Comparison of ENCODE assay signal across 30 cellular contexts in the genomic region with DNA sequence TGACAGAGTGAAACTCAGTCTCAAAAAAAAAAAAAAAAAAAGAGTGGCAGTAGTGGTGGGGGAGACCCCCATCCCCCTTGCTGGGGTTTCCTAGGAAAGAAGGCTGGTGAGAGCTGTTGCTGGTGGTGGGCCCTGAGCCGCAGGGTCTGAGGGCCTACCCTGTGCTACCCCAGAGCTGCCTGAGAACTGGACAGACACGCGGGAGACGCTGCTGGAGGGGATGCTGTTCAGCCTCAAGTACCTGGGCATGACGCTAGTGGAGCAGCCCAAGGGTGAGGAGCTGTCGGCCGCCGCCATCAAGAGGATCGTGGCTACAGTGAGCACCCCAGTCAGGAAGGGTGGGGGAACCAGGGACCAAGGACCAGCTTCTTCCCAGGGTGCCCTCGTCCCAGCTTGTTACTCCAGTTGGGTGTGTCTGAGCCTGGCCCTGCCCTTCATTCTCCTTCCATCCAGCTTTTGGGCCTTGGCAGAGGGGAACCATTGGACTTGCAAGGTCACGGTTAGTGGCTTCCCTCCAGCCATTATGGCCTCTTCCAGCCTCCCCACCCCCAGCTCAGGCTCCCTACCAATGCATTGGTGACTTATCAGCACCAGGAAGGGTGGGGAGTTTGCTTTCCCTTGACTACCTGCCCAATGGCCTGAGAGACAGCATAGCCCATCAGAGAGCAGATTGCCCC. TPM values are rescaled to one million over a fixed set of nuclear protein-coding genes. Genes with fewer than 3 reads are reported as not detected.
DNase-seq lines count a peak whose midpoint lies in the region; ATAC-seq and TF ChIP-seq lines count a peak whose summit lies in the region.
"Had no signal": no experiment of that assay in that cellular context is flagged by ENCODE, and none has a peak within 500 bp of the region (broad histone marks: within the 10 kb centered on the region; RNA-seq: fewer than 3 reads in every experiment).

No MANE protein-coding gene starts in this region.

- H3K4me3 ChIP-seq in lower lobe of right lung (no peak overlapping the region), thoracic aorta (no peak overlapping the region)
- H3K4me3 ChIP-seq: colonic mucosa, esophagus muscularis mucosa, sigmoid colon, SJCRH30, thyroid gland had no signal

- DNase-seq in activated naive CD4-positive, alpha-beta T cell treated with anti-CD3 and anti-CD28 coated beads for 36 hours, result no peak
- no peak for DNase-seq in activated naive CD4-positive, alpha-beta T cell treated with anti-CD3 and anti-CD28 coated beads, Interleukin-2, amount 50 U/mL, for 16 hours
- DNase-seq in T-helper 17 cell (no peak), lower lobe of right lung (peak; percentile 39), thoracic aorta (ENCODE audit: low spot score) (no peak), iPS-NIHi7 (ENCODE audit: extremely low spot score) (no peak)
- DNase-seq: activated CD4-positive, alpha-beta T cell treated with anti-CD3 and anti-CD28 coated beads for 48 hours; activated naive CD4-positive, alpha-beta T cell; activated T-cell treated with anti-CD3 and anti-CD28 coated beads, Interleukin-2, amount 50 U/mL, for 72 hours; anterior cingulate cortex; Caco-2; colonic mucosa; DMS79; endodermal cell; foreskin melanocyte; GDM1; H7; left colon; NCI-H1105; NCI-H2029 treated with DMSO at 0.1 percent for 48 hours; NCI-H226; NCI-H69; sigmoid colon; SJCRH30; stimulated activated CD4-positive, alpha-beta T cell treated with anti-CD3 and anti-CD28 coated beads, Interleukin-4, amount 100 ng/mL, for 4 hours; stimulated activated naive CD4-positive, alpha-beta T cell treated with Interleukin-2 at 50 U/mL for 16 hours; thyroid gland had no signal

- H3K9me3 Mint-ChIP-seq in activated naive CD4-positive, alpha-beta T cell treated with anti-CD3 and anti-CD28 coated beads for 36 hours, result no peaks in the 10 kb centered on the region
- H3K9me3 Mint-ChIP-seq: endodermal cell had no signal

- H3K9me3 ChIP-seq in T-helper 17 cell (ENCODE audit: control insufficient read depth, low read length, poor library complexity, severe bottlenecking) (no peaks in the 10 kb centered on the region), lower lobe of right lung (no peaks in the 10 kb centered on the region), thoracic aorta (no peaks in the 10 kb centered on the region)
- H3K9me3 ChIP-seq: Caco-2, colonic mucosa, esophagus muscularis mucosa, sigmoid colon, SJCRH30, thyroid gland had no signal

- TF ChIP-seq CTCF in lower lobe of right lung (IDR thresholded peaks at IDR 0.05) (no peak), thoracic aorta (IDR thresholded peaks at IDR 0.05) (no peak)

- no peak overlapping the region for H3K4me3 Mint-ChIP-seq in activated naive CD4-positive, alpha-beta T cell treated with anti-CD3 and anti-CD28 coated beads for 36 hours
- peak overlapping the region; percentile 57 for H3K4me3 Mint-ChIP-seq in T-helper 17 cell
- H3K4me3 Mint-ChIP-seq: activated T-cell treated with anti-CD3 and anti-CD28 coated beads, Interleukin-2, amount 50 U/mL, for 72 hours; endodermal cell had no signal

- H3K36me3 Mint-ChIP-seq in activated naive CD4-positive, alpha-beta T cell treated with anti-CD3 and anti-CD28 coated beads for 36 hours (ENCODE audit: low read depth), result peaks cover 7% of the 10 kb centered on the region
- peaks cover 2% of the 10 kb centered on the region for H3K36me3 Mint-ChIP-seq in T-helper 17 cell (ENCODE audit: low read depth)

- peak overlapping the region; percentile 38 for H3K27ac Mint-ChIP-seq in activated naive CD4-positive, alpha-beta T cell treated with anti-CD3 and anti-CD28 coated beads for 36 hours
- H3K27ac Mint-ChIP-seq in T-helper 17 cell, result peak overlapping the region; percentile 87
- H3K27ac Mint-ChIP-seq: activated T-cell treated with anti-CD3 and anti-CD28 coated beads, Interleukin-2, amount 50 U/mL, for 72 hours had no signal

- CTCF ChIA-PET in activated naive CD4-positive, alpha-beta T cell treated with anti-CD3 and anti-CD28 coated beads for 36 hours (lab: Charles Lee), result interaction anchor here (0.7 to 1.4 kb wide), 3 partner anchors 25 to 287 kb away, joined by 3 to 7 read pairs (median 4); no protein-coding TSS in a partner anchor

- H3K4me1 ChIP-seq in lower lobe of right lung (peaks cover 84% of the 10 kb centered on the region), thoracic aorta (ENCODE audit: control insufficient read depth in 1 of 2, low read depth in 2 of 2) (peaks cover 46 to 82% of the 10 kb centered on the region in 2 donors)

- H3K27me3 ChIP-seq in lower lobe of right lung (ENCODE audit: low read depth), result no peaks in the 10 kb centered on the region
- no peaks in the 10 kb centered on the region for H3K27me3 ChIP-seq in thoracic aorta (replicated peaks; ENCODE audit: insufficient read depth)
- H3K27me3 ChIP-seq: colonic mucosa, esophagus muscularis mucosa, sigmoid colon, SJCRH30, thyroid gland had no signal

- H3K27ac ChIP-seq in lower lobe of right lung (no peak overlapping the region), thoracic aorta (peak overlapping the region; percentile 36 to 92)
- H3K27ac ChIP-seq: colonic mucosa, esophagus muscularis mucosa, sigmoid colon, SJCRH30, thyroid gland had no signal

- ATAC-seq in T-helper 17 cell (no peak), lower lobe of right lung (no peak), thoracic aorta (ENCODE audit: insufficient number of reproducible peaks, low FRiP score, low read depth) (no peak), HG03135 (IDR thresholded peaks at IDR 0.05; ENCODE audit: unreplicated experiment) (no peak)
- ATAC-seq in activated CD4-positive, CD25-positive, alpha-beta regulatory T cell treated with anti-CD3 and anti-CD28 coated beads, Interleukin-2, amount 50 U/mL, for 24 hours, result no peak
- ATAC-seq: activated T-cell treated with anti-CD3 and anti-CD28 coated beads, Interleukin-2, amount 50 U/mL, for 72 hours; left colon had no signal

- no peaks in the 10 kb centered on the region for H3K27me3 Mint-ChIP-seq in activated naive CD4-positive, alpha-beta T cell treated with anti-CD3 and anti-CD28 coated beads for 36 hours (ENCODE audit: low read depth)
- H3K27me3 Mint-ChIP-seq in T-helper 17 cell, result no peaks in the 10 kb centered on the region

- H3K4me1 Mint-ChIP-seq in activated naive CD4-positive, alpha-beta T cell treated with anti-CD3 and anti-CD28 coated beads for 36 hours (ENCODE audit: low read depth), result peaks cover 90% of the 10 kb centered on the region
- peaks cover 76% of the 10 kb centered on the region for H3K4me1 Mint-ChIP-seq in T-helper 17 cell

- H3K36me3 ChIP-seq in lower lobe of right lung (peaks cover 13% of the 10 kb centered on the region), thoracic aorta (no peaks in the 10 kb centered on the region)
- H3K36me3 ChIP-seq: SJCRH30 had no signal

- intact Hi-C loops in activated naive CD4-positive, alpha-beta T cell treated with anti-CD3 and anti-CD28 coated beads for 36 hours (cut with micrococcal nuclease), result no loop called here
- intact Hi-C loops in lower lobe of right lung (cut with DNase I), result no loop called here

RNA-seq across cellular contexts. Expression of a gene that starts 10.5 kb away (rescaled TPM):
- total RNA-seq in activated naive CD4-positive, alpha-beta T cell treated with anti-CD3 and anti-CD28 coated beads for 36 hours, result 10 to 100 TPM; 19.1 to 19.7 TPM
- 10 to 100 TPM; 90.3 to 96.6 TPM for total RNA-seq in T-helper 17 cell
- 30.3 TPM for total RNA-seq in lower lobe of right lung
- 10 to 100 TPM; 35.2 to 55.2 TPM for total RNA-seq in thoracic aorta
